Comparison of ENCODE assay signal across 20 cellular contexts in genomic region chr13:109803822-109804221, GRCh38. TPM values are rescaled to one million over a fixed set of nuclear protein-coding genes. Genes with fewer than 3 reads are reported as not detected.
DNase-seq lines count a peak whose midpoint lies in the region; ATAC-seq and TF ChIP-seq lines count a peak whose summit lies in the region.
"Had no signal": no experiment of that assay in that cellular context is flagged by ENCODE, and none has a peak within 500 bp of the region (broad histone marks: within the 10 kb centered on the region; RNA-seq: fewer than 3 reads in every experiment).

No MANE protein-coding gene starts in this region.

- TF ChIP-seq CTCF in RWPE2 (IDR thresholded peaks at IDR 0.05; ENCODE audit: poor library complexity, severe bottlenecking) (no peak), type B pancreatic cell (conservative IDR thresholded peaks at IDR 0.05) (no peak), testis (IDR thresholded peaks at IDR 0.05) (no peak)

- H3K4me3 ChIP-seq in RWPE2 (ENCODE audit: severe bottlenecking) (no peak overlapping the region), testis (no peak overlapping the region)
- H3K4me3 ChIP-seq: GM23338, MG63 had no signal

- peak overlapping the region; percentile 18 for H3K27ac Mint-ChIP-seq in type B pancreatic cell
- H3K27ac Mint-ChIP-seq: CD4-positive, alpha-beta T cell had no signal

- no peaks in the 10 kb centered on the region for H3K4me1 Mint-ChIP-seq in type B pancreatic cell (ENCODE audit: unreplicated experiment)

- intact Hi-C loops in testis (cut with DNase I; ENCODE audit: low total_unique reads) = no loop called here

- H3K27me3 Mint-ChIP-seq in type B pancreatic cell = peaks cover 3% of the 10 kb centered on the region

- ATAC-seq in RWPE2 (ENCODE audit: low read depth) (peak; percentile 77), GM21423 (IDR thresholded peaks at IDR 0.05; ENCODE audit: unreplicated experiment) (no peak)

- no peaks in the 10 kb centered on the region for H3K36me3 Mint-ChIP-seq in type B pancreatic cell

- no peaks in the 10 kb centered on the region for H3K9me3 Mint-ChIP-seq in type B pancreatic cell
- H3K9me3 Mint-ChIP-seq: CD4-positive, alpha-beta T cell; GM23338 had no signal

- H3K36me3 ChIP-seq in RWPE2 (ENCODE audit: low read depth) (no peaks in the 10 kb centered on the region), testis (ENCODE audit: low read depth, missing control alignments) (no peaks in the 10 kb centered on the region)
- H3K36me3 ChIP-seq: MG63 had no signal

- no peak overlapping the region for H3K4me3 Mint-ChIP-seq in type B pancreatic cell
- H3K4me3 Mint-ChIP-seq: CD4-positive, alpha-beta T cell; GM23338 had no signal

- H3K27ac ChIP-seq in RWPE2 (ENCODE audit: poor library complexity, severe bottlenecking) (no peak overlapping the region), testis (no peak overlapping the region)
- H3K27ac ChIP-seq: KMS-11, RWPE1 had no signal

- WGBS in testis, 2 donors = 85 to 93% methylated on average over 1 of the region's 1 CpG

- no peak for TF ChIP-seq POLR2A in testis (IDR thresholded peaks at IDR 0.05)

- peak; percentile 33 for DNase-seq in NCI-H510A treated with DMSO at 0.1 percent for 48 hours (lab: John Stamatoyannopoulos, UW)
- no peak for DNase-seq in NCI-H510A (lab: John Stamatoyannopoulos, UW)
- DNase-seq in RWPE2 (ENCODE audit: low spot score) = no peak
- DNase-seq in left kidney (ENCODE audit: low read depth, low spot score) = peak; percentile 61
- DNase-seq in type B pancreatic cell (ENCODE audit: extremely low spot score, unreplicated experiment) = no peak
- no peak for DNase-seq in testis
- no peak for DNase-seq in HuH-7 (ENCODE audit: low spot score)
- DNase-seq: Caco-2; CD4-positive, alpha-beta T cell; EL; HCEC 1CT; MG63; NCI-H1048; NCI-H1436; NCI-H2029; NCI-H774 had no signal

- H3K4me1 ChIP-seq in RWPE2 (ENCODE audit: insufficient read depth, poor library complexity, severe bottlenecking) (no peaks in the 10 kb centered on the region), testis (no peaks in the 10 kb centered on the region)

- H3K9me3 ChIP-seq in RWPE2 (ENCODE audit: severe bottlenecking) = peaks cover 3% of the 10 kb centered on the region
- H3K9me3 ChIP-seq in testis = no peaks in the 10 kb centered on the region
- H3K9me3 ChIP-seq: Caco-2, MG63 had no signal

- H3K27me3 ChIP-seq in RWPE2 (ENCODE audit: insufficient read depth, poor library complexity, severe bottlenecking) (no peaks in the 10 kb centered on the region), testis (no peaks in the 10 kb centered on the region)

RNA-seq across cellular contexts. Expression of gene IRS2, which starts 17.4 kb away (rescaled TPM):
- total RNA-seq in type B pancreatic cell (ENCODE audit: low replicate concordance) = 19.4 and 30.1 TPM in 2 replicates
- total RNA-seq in testis = 10 to 100 TPM; 23.9 to 33.4 TPM
- 6.9 TPM for polyA plus RNA-seq in testis (ENCODE audit: insufficient read depth, low read depth, low replicate concordance)

Comparison
In these comparisons a context has a peak if more than half of its experiments do, and no peak if none do; other contexts are left out.
1. DNase-seq: peak in NCI-H510A treated with DMSO at 0.1 percent for 48 hours (single experiment) and left kidney (single experiment); none in NCI-H510A (single experiment), RWPE2 (single experiment), type B pancreatic cell (single experiment), testis (single experiment) and HuH-7 (single experiment).